In the genomic region with DNA sequence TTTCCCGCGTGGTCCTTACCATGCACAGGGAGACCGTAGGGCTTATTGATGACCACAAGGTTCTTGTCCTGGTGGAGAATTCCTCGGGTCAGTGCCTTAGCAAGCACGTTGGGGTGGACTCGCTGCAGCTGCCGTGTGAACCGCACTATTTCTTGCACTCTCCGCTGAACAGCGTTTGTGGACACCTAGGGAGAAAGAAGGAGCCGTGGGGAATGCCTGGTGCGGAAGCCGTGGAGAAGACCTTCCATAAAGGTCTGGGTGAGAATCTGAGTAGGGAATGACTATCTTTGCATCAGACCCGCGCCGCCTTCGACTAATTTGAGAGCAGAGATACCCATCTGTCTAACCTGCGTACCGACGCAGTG, we compare ENCODE assay signal across 8 cellular contexts. TPM values are rescaled to one million over a fixed set of nuclear protein-coding genes. Genes with fewer than 3 reads are reported as not detected.
DNase-seq lines count a peak whose midpoint lies in the region; ATAC-seq, FAIRE-seq and TF ChIP-seq lines count a peak whose summit lies in the region.

No MANE protein-coding gene starts in this region.

- peaks cover 45% of the 10 kb centered on the region for H3K36me3 ChIP-seq in HUES48 (ENCODE audit: control insufficient read depth, insufficient read depth, low read length)
- peaks cover 3% of the 10 kb centered on the region for H3K36me3 ChIP-seq in bronchial epithelial cell (ENCODE audit: control insufficient read depth, insufficient read depth, low read length)
- peaks cover 2 to 22% of the 10 kb centered on the region in 2 donors for H3K36me3 ChIP-seq in mucosa of rectum (ENCODE audit: control insufficient read depth in 2 of 2, insufficient read depth in 2 of 2, low read length in 2 of 2)

- DNase-seq in AG04450 (ENCODE audit: low read depth, low spot score) (no peak), bronchial epithelial cell (ENCODE audit: low read depth) (no peak), RCC 7860 (ENCODE audit: low spot score) (no peak)
- DNase-seq in activated CD4-positive, alpha-beta T cell treated with anti-CD3 and anti-CD28 coated beads for 1 hour, result no peak

- no peaks in the 10 kb centered on the region; the same call in 1 of the 2 replicates for H3K9me3 ChIP-seq in AG04450 (ENCODE audit: control insufficient read depth, insufficient read depth, low read length)
- no peaks in the 10 kb centered on the region for H3K9me3 ChIP-seq in HUES48 (ENCODE audit: control insufficient read depth, insufficient read depth, low read length)
- no peaks in the 10 kb centered on the region for H3K9me3 ChIP-seq in mucosa of rectum (ENCODE audit: control insufficient read depth in 2 of 2, low read length in 2 of 2)

- H3K4me3 ChIP-seq in AG04450 (ENCODE audit: low read depth, low read length), result peak overlapping the region; percentile 94
- peak overlapping the region; percentile 95 for H3K4me3 ChIP-seq in HUES48 (ENCODE audit: low read depth, low read length)
- H3K4me3 ChIP-seq in bronchial epithelial cell (ENCODE audit: low read depth, low read length), result peak overlapping the region; percentile 52
- peak overlapping the region; percentile 95 to 100 for H3K4me3 ChIP-seq in mucosa of rectum (ENCODE audit: low read length in 2 of 2)

- H3K27me3 ChIP-seq in AG04450 (ENCODE audit: control insufficient read depth, insufficient read depth, low read length), result no peaks in the 10 kb centered on the region
- no peaks in the 10 kb centered on the region for H3K27me3 ChIP-seq in HUES48 (ENCODE audit: control insufficient read depth, insufficient read depth, low read length)
- no peaks in the 10 kb centered on the region for H3K27me3 ChIP-seq in bronchial epithelial cell (ENCODE audit: control insufficient read depth, insufficient read depth, low read length)
- no peaks in the 10 kb centered on the region for H3K27me3 ChIP-seq in mucosa of rectum (ENCODE audit: control insufficient read depth in 2 of 2, insufficient read depth in 2 of 2, low read length in 2 of 2)

- TF ChIP-seq CTCF in AG04450 (IDR thresholded peaks at IDR 0.05; ENCODE audit: low read depth, low read length), result no peak
- no peak for TF ChIP-seq CTCF in bronchial epithelial cell (IDR thresholded peaks at IDR 0.05; ENCODE audit: insufficient read depth, low read length, severe bottlenecking)

- POLR2A ChIA-PET in AG04450 (lab: Yijun Ruan, JAX), result interaction anchor here (1.1 kb wide), 1 partner anchor 9 kb away, joined by 6 read pairs; no protein-coding TSS in a partner anchor

- CTCF ChIA-PET in AG04450 (lab: Charles Lee), result interaction anchor here (0.7 kb wide), 1 partner anchor 10 kb away, joined by 3 read pairs; no protein-coding TSS in a partner anchor

- H3K27ac ChIP-seq in AG04450 (ENCODE audit: low read depth, low read length), result no peak overlapping the region
- H3K27ac ChIP-seq in HUES48 (ENCODE audit: low read depth, low read length), result peak overlapping the region; percentile 98
- no peak overlapping the region for H3K27ac ChIP-seq in mucosa of rectum (ENCODE audit: low read depth in 2 of 2, low read length in 2 of 2)

- H3K4me1 ChIP-seq in HUES48 (ENCODE audit: control insufficient read depth, insufficient read depth, low read length) (no peaks in the 10 kb centered on the region), mucosa of rectum (ENCODE audit: control insufficient read depth in 2 of 2, insufficient read depth in 2 of 2, low read length in 2 of 2) (peaks cover 18 to 23% of the 10 kb centered on the region in 2 donors)

- FAIRE-seq in bronchial epithelial cell (lab: Jason Lieb, UNC) (no peak), RCC 7860 (lab: Jason Lieb, UNC) (no peak)

- H3K9ac ChIP-seq in HUES48 (ENCODE audit: low read depth, low read length) (peak overlapping the region; percentile 94), mucosa of rectum (ENCODE audit: low read depth in 1 of 2, low read length in 2 of 2) (peak overlapping the region; percentile 67 to 84)

- ATAC-seq in HG03108 (IDR thresholded peaks at IDR 0.05; ENCODE audit: unreplicated experiment) (no peak), HG03442 (IDR thresholded peaks at IDR 0.05; ENCODE audit: unreplicated experiment) (no peak)

RNA-seq across cellular contexts. Expression of gene RPUSD4, which starts 0.6 kb away (rescaled TPM):
- 22.0 and 24.9 TPM in 2 replicates for polyA plus RNA-seq in AG04450 (2011; rRNA removed)
- polyA minus RNA-seq in AG04450 (2011; rRNA and poly(A)+ RNA removed), result 48.9 and 52.4 TPM in 2 replicates
- 23.6 and 47.9 TPM in 2 replicates for total RNA-seq in bronchial epithelial cell

RNA-seq across cellular contexts. Expression of gene FAM118B, which starts 0.7 kb away (rescaled TPM):
- polyA plus RNA-seq in AG04450 (2011; rRNA removed), result 29.5 and 36.7 TPM in 2 replicates
- polyA minus RNA-seq in AG04450 (2011; rRNA and poly(A)+ RNA removed), result 13.4 and 17.7 TPM in 2 replicates
- total RNA-seq in bronchial epithelial cell, result 15.5 and 15.8 TPM in 2 replicates

RNA-seq across cellular contexts. Expression of gene SRPRA, which starts 57.8 kb away (rescaled TPM):
- polyA plus RNA-seq in AG04450 (2011; rRNA removed), result 124 and 132 TPM in 2 replicates
- 120 and 135 TPM in 2 replicates for polyA minus RNA-seq in AG04450 (2011; rRNA and poly(A)+ RNA removed)
- 61.3 and 71.3 TPM in 2 replicates for total RNA-seq in bronchial epithelial cell

RNA-seq across cellular contexts. Expression of gene FOXRED1, which starts 58.1 kb away (rescaled TPM):
- 10.2 and 12.0 TPM in 2 replicates for polyA plus RNA-seq in AG04450 (2011; rRNA removed)
- polyA minus RNA-seq in AG04450 (2011; rRNA and poly(A)+ RNA removed), result 8.6 and 9.0 TPM in 2 replicates
- total RNA-seq in bronchial epithelial cell, result 16.0 and 16.8 TPM in 2 replicates
